In genomic region chr20:4108495-4109306, GRCh38 we compare ENCODE assay signal across 1 cellular context.
TF ChIP-seq lines count a peak whose summit lies in the region.

No MANE protein-coding gene starts in this region.

TF ChIP-seq in K562, 482 proteins besides CTCF, POLR2A, EP300 and RAD21 (continued from another document and continues in another):
- no peak for TF ChIP-seq NEUROD1 (IDR thresholded peaks at IDR 0.05; ENCODE audit: borderline replicate concordance, low read depth, low read length, partially characterized antibody)
- TF ChIP-seq MYC (IDR thresholded peaks at IDR 0.05; ENCODE audit: low read depth, low read length), result peak; percentile 71; the same call in 1 of the 2 replicates
- TF ChIP-seq MYC (CRISPR knock-in tag; IDR thresholded peaks at IDR 0.05; ENCODE audit: borderline replicate concordance, low read depth), result peak; percentile 41; the same call in 1 of the 2 replicates
- TF ChIP-seq IFI16 (CRISPR knock-in tag; IDR thresholded peaks at IDR 0.05), result no peak
- TF ChIP-seq L3MBTL2 (IDR thresholded peaks at IDR 0.05), result peak; percentile 51
- no peak for TF ChIP-seq NCOA4 (IDR thresholded peaks at IDR 0.05; ENCODE audit: partially characterized antibody)
- peak; percentile 87 for TF ChIP-seq CEBPB (tag; IDR thresholded peaks at IDR 0.05)
- no peak for TF ChIP-seq ZFP1 (CRISPR knock-in tag; IDR thresholded peaks at IDR 0.05)
- no peak for TF ChIP-seq YY1 (IDR thresholded peaks at IDR 0.05; ENCODE audit: borderline replicate concordance in 1 of 3, control insufficient read depth in 1 of 3, extremely low read depth in 1 of 3, insufficient read depth in 3 of 3, insufficient read length in 1 of 3, insufficient replicate concordance in 2 of 3, low read depth in 1 of 3, low read length in 2 of 3)
- TF ChIP-seq PHTF2 (CRISPR knock-in tag; IDR thresholded peaks at IDR 0.05), result no peak
- TF ChIP-seq, protein P1, sequence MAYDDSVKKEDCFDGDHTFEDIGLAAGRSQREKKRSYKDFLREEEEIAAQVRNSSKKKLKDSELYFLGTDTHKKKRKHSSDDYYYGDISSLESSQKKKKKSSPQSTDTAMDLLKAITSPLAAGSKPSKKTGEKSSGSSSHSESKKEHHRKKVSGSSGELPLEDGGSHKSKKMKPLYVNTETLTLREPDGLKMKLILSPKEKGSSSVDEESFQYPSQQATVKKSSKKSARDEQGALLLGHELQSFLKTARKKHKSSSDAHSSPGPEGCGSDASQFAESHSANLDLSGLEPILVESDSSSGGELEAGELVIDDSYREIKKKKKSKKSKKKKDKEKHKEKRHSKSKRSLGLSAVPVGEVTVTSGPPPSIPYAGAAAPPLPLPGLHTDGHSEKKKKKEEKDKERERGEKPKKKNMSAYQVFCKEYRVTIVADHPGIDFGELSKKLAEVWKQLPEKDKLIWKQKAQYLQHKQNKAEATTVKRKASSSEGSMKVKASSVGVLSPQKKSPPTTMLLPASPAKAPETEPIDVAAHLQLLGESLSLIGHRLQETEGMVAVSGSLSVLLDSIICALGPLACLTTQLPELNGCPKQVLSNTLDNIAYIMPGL (CRISPR knock-in tag; IDR thresholded peaks at IDR 0.05), result no peak
- no peak for TF ChIP-seq ZNF174 (CRISPR knock-in tag; IDR thresholded peaks at IDR 0.05)
- TF ChIP-seq ASH1L (IDR thresholded peaks at IDR 0.05; ENCODE audit: borderline replicate concordance, low read depth, partially characterized antibody), result no peak
- TF ChIP-seq POLR3G (IDR thresholded peaks at IDR 0.05; ENCODE audit: extremely low read depth, insufficient read length, insufficient replicate concordance), result no peak
- TF ChIP-seq ETS2 (tag; IDR thresholded peaks at IDR 0.05; ENCODE audit: borderline replicate concordance, poor library complexity, severe bottlenecking), result no peak
- no peak for TF ChIP-seq ZNF561 (CRISPR knock-in tag; conservative IDR thresholded peaks at IDR 0.05)
- no peak for TF ChIP-seq ZNF146 (CRISPR knock-in tag; IDR thresholded peaks at IDR 0.05; ENCODE audit: unreplicated experiment)
- no peak for TF ChIP-seq NR4A1 (CRISPR knock-in tag; IDR thresholded peaks at IDR 0.05)
- peak; percentile 68 for TF ChIP-seq NR4A1 (tag; IDR thresholded peaks at IDR 0.05)
- TF ChIP-seq RBM15 (IDR thresholded peaks at IDR 0.05; ENCODE audit: insufficient read depth, low read length), result no peak
- TF ChIP-seq TEAD1 (CRISPR knock-in tag; IDR thresholded peaks at IDR 0.05), result 0 out of 4 replicates have a peak, but pooled peaks of 1 of the 2 experiments have one; percentile 41
- no peak for TF ChIP-seq TGIF2 (CRISPR knock-in tag; IDR thresholded peaks at IDR 0.05)
- no peak for TF ChIP-seq NFXL1 (CRISPR knock-in tag; IDR thresholded peaks at IDR 0.05)
- peak; percentile 59; the same call in 1 of the 2 replicates for TF ChIP-seq ATF7 (IDR thresholded peaks at IDR 0.05)
- TF ChIP-seq RBM17 (IDR thresholded peaks at IDR 0.05; ENCODE audit: borderline replicate concordance, low read depth, low read length), result no peak
- TF ChIP-seq ZNF384 (IDR thresholded peaks at IDR 0.05; ENCODE audit: low read depth, low read length), result no peak
- TF ChIP-seq TOE1 (IDR thresholded peaks at IDR 0.05; ENCODE audit: borderline replicate concordance), result peak; percentile 58; the same call in 1 of the 2 replicates
- TF ChIP-seq TOE1 (CRISPR knock-in tag; IDR thresholded peaks at IDR 0.05; ENCODE audit: borderline replicate concordance, low read depth), result no peak
- TF ChIP-seq THRAP3 (IDR thresholded peaks at IDR 0.05; ENCODE audit: borderline replicate concordance), result no peak
- TF ChIP-seq RBM22 (IDR thresholded peaks at IDR 0.05; ENCODE audit: low read depth, low read length, poor library complexity, severe bottlenecking), result no peak
- peak; percentile 37; the same call in 1 of the 2 replicates for TF ChIP-seq CTBP1 (IDR thresholded peaks at IDR 0.05; ENCODE audit: borderline replicate concordance)
- TF ChIP-seq MGA (IDR thresholded peaks at IDR 0.05), result peak; percentile 68; the same call in 1 of the 2 replicates
- TF ChIP-seq PKNOX1 (IDR thresholded peaks at IDR 0.05), result no peak
- TF ChIP-seq ZNF436 (CRISPR knock-in tag; IDR thresholded peaks at IDR 0.05), result no peak
- 0 out of 2 replicates have a peak, but pooled peaks have one; percentile 22 for TF ChIP-seq BACH1 (tag; IDR thresholded peaks at IDR 0.05)
- TF ChIP-seq HNRNPK (IDR thresholded peaks at IDR 0.05; ENCODE audit: low read depth, low read length, poor library complexity, severe bottlenecking), result no peak
- TF ChIP-seq ELF4 (CRISPR knock-in tag; IDR thresholded peaks at IDR 0.05), result no peak
- TF ChIP-seq SIN3B (IDR thresholded peaks at IDR 0.05; ENCODE audit: low read depth), result no peak
- TF ChIP-seq ZBTB5 (IDR thresholded peaks at IDR 0.05), result no peak
- TF ChIP-seq NFIC (IDR thresholded peaks at IDR 0.05), result no peak
- no peak for TF ChIP-seq NFATC3 (IDR thresholded peaks at IDR 0.05)
- TF ChIP-seq KLF6 (CRISPR knock-in tag; IDR thresholded peaks at IDR 0.05; ENCODE audit: borderline replicate concordance), result peak; percentile 37; the same call in 1 of the 2 replicates
- TF ChIP-seq ZBTB17 (CRISPR knock-in tag; IDR thresholded peaks at IDR 0.05), result no peak
- peak; percentile 48; the same call in 1 of the 2 replicates for TF ChIP-seq GABPB1 (CRISPR knock-in tag; IDR thresholded peaks at IDR 0.05)
- TF ChIP-seq, protein P2, sequence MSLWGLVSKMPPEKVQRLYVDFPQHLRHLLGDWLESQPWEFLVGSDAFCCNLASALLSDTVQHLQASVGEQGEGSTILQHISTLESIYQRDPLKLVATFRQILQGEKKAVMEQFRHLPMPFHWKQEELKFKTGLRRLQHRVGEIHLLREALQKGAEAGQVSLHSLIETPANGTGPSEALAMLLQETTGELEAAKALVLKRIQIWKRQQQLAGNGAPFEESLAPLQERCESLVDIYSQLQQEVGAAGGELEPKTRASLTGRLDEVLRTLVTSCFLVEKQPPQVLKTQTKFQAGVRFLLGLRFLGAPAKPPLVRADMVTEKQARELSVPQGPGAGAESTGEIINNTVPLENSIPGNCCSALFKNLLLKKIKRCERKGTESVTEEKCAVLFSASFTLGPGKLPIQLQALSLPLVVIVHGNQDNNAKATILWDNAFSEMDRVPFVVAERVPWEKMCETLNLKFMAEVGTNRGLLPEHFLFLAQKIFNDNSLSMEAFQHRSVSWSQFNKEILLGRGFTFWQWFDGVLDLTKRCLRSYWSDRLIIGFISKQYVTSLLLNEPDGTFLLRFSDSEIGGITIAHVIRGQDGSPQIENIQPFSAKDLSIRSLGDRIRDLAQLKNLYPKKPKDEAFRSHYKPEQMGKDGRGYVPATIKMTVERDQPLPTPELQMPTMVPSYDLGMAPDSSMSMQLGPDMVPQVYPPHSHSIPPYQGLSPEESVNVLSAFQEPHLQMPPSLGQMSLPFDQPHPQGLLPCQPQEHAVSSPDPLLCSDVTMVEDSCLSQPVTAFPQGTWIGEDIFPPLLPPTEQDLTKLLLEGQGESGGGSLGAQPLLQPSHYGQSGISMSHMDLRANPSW (CRISPR knock-in tag; IDR thresholded peaks at IDR 0.05), result no peak
- TF ChIP-seq HDAC2 (IDR thresholded peaks at IDR 0.05), result 0 out of 2 replicates have a peak, but pooled peaks have one; percentile 17
- no peak for TF ChIP-seq CBFA2T2 (conservative IDR thresholded peaks at IDR 0.05)
- no peak for TF ChIP-seq SLC30A9 (CRISPR knock-in tag; IDR thresholded peaks at IDR 0.05)
- TF ChIP-seq CHCHD3 (CRISPR knock-in tag; IDR thresholded peaks at IDR 0.05), result no peak
